Comparison of ENCODE assay signal across 7 cellular contexts in genomic region chr14:35534130-35534883, GRCh38. TPM values are rescaled to one million over a fixed set of nuclear protein-coding genes. Genes with fewer than 3 reads are reported as not detected.
DNase-seq lines count a peak whose midpoint lies in the region; ATAC-seq, FAIRE-seq and TF ChIP-seq lines count a peak whose summit lies in the region.

Gene INSM2 (plus strand): TSS chr14:35534164. CDS start chr14:35534253, 89 bp downstream.

- DNase-seq in HAP-1 (ENCODE audit: low spot score in 2 of 2): no peak
- DNase-seq in NCI-H2196 (lab: John Stamatoyannopoulos, UW; ENCODE audit: unreplicated experiment): peak; percentile 36
- DNase-seq in K562 (ENCODE audit: extremely low read depth in 1 of 4, low spot score in 3 of 4): peak in 2 of 4 experiments; percentile 13 to 17
- DNase-seq in kidney epithelial cell (ENCODE audit: low read depth): no peak
- peak; percentile 37 to 38 for DNase-seq in stimulated activated naive CD8-positive, alpha-beta T cell treated with anti-CD3 and anti-CD28 coated beads, Interleukin-15, amount 100 ng/mL, for 72 hours
- DNase-seq in RCC 7860 (ENCODE audit: low spot score): no peak

- no peaks in the 10 kb centered on the region for H3K9me3 Mint-ChIP-seq in stimulated activated naive CD8-positive, alpha-beta T cell treated with anti-CD3 and anti-CD28 coated beads, Interleukin-15, amount 100 ng/mL, for 72 hours

- BruUV-seq in K562 (replicated peaks; lab: Mats Ljungman, UMichigan): no TSS peak

- intact Hi-C loops in K562 (cut with micrococcal nuclease): loop anchor here (5.0 to 10.0 kb wide), 2 partner anchors 153 to 290 kb away; partner anchors contain the start of gene BRMS1L

- H3K4me2 ChIP-seq in K562 (ENCODE audit: insufficient read depth, low read length): peak within 1 kb of the TSS; percentile 70

- no peak for TF ChIP-seq POLR2A in K562 (conservative IDR thresholded peaks at IDR 0.05)

- peak; percentile 24; the same call in 1 of the 2 replicates for TF ChIP-seq CTCF in GM12875 (IDR thresholded peaks at IDR 0.05; ENCODE audit: borderline replicate concordance, insufficient read depth, low read depth, low read length)
- TF ChIP-seq CTCF in K562 (IDR thresholded peaks at IDR 0.05 in 2 of 3, conservative IDR thresholded peaks at IDR 0.05 in 1 of 3; ENCODE audit: insufficient read depth in 2 of 3, low read depth in 1 of 3, low read length in 3 of 3): peak in 1 of 3 experiments; percentile 12; a peak in 1 of 6 replicates
- no peak for TF ChIP-seq CTCF in kidney epithelial cell (IDR thresholded peaks at IDR 0.05; ENCODE audit: insufficient read depth, low read length, poor library complexity, severe bottlenecking)

- H3K9me3 ChIP-seq in HAP-1: no peaks in the 10 kb centered on the region
- H3K9me3 ChIP-seq in K562 (replicated peaks; ENCODE audit: control insufficient read depth, insufficient read depth, low read depth, low read length): no peaks in the 10 kb centered on the region

- H3K4me1 Mint-ChIP-seq in stimulated activated naive CD8-positive, alpha-beta T cell treated with anti-CD3 and anti-CD28 coated beads, Interleukin-15, amount 100 ng/mL, for 72 hours: peaks cover 19% of the 10 kb centered on the region

- peak within 1 kb of the TSS; percentile 82 to 84 for H3K4me3 Mint-ChIP-seq in stimulated activated naive CD8-positive, alpha-beta T cell treated with anti-CD3 and anti-CD28 coated beads, Interleukin-15, amount 100 ng/mL, for 72 hours

- WGBS in K562 (ENCODE audit: insufficient coverage, low coverage, missing lambda C conversion rate): 4% methylated on average over 15 of the region's 85 CpGs

- peak within 1 kb of the TSS; percentile 51 for H3K4me3 ChIP-seq in GM12875 (ENCODE audit: low read depth, low read length)
- peak within 1 kb of the TSS; percentile 46 for H3K4me3 ChIP-seq in HAP-1
- H3K4me3 ChIP-seq in K562: peak within 1 kb of the TSS; percentile 41
- peak within 1 kb of the TSS; percentile 50 for H3K4me3 ChIP-seq in kidney epithelial cell (ENCODE audit: low read depth, low read length)

- no peaks in the 10 kb centered on the region for H4K20me1 ChIP-seq in K562 (replicated peaks; ENCODE audit: control insufficient read depth, insufficient read depth, low read length)

- in situ Hi-C loops in HAP-1 (cut with MboI; ENCODE audit: low sequenced_read_pairs) (no loop called here), K562 (cut with MboI) (no loop called here)

- H3K36me3 ChIP-seq in HAP-1 (replicated peaks): no peaks in the 10 kb centered on the region
- H3K36me3 ChIP-seq in K562 (ENCODE audit: control insufficient read depth, insufficient read depth, low read length): no peaks in the 10 kb centered on the region
- H3K36me3 ChIP-seq in kidney epithelial cell (ENCODE audit: control insufficient read depth, insufficient read depth, low read length): no peaks in the 10 kb centered on the region

- TF ChIP-seq EP300 in K562 (IDR thresholded peaks at IDR 0.05; ENCODE audit: low read length): no peak

- no peak within 1 kb of the TSS for H3K27ac Mint-ChIP-seq in stimulated activated naive CD8-positive, alpha-beta T cell treated with anti-CD3 and anti-CD28 coated beads, Interleukin-15, amount 100 ng/mL, for 72 hours

- peaks cover 41% of the 10 kb centered on the region for H3K27me3 ChIP-seq in HAP-1 (ENCODE audit: low read depth)
- H3K27me3 ChIP-seq in K562 (ENCODE audit: control insufficient read depth in 2 of 2, insufficient read depth in 2 of 2, low read length in 2 of 2): peaks cover 7 to 18% of the 10 kb centered on the region in 2 experiments; a peak in 4 of 5 replicates
- peaks cover 37% of the 10 kb centered on the region for H3K27me3 ChIP-seq in kidney epithelial cell (ENCODE audit: control insufficient read depth, insufficient read depth, low read length)

- no peaks in the 10 kb centered on the region for H3K79me2 ChIP-seq in K562 (ENCODE audit: control insufficient read depth, insufficient read depth, low read length)

- CTCF ChIA-PET in K562 (lab: Yijun Ruan, JAX; ENCODE audit: low intra/inter-chr PET ratio): no interaction called here

- peak; percentile 66 for ATAC-seq in K562
- peak; percentile 48 for ATAC-seq in stimulated activated naive CD8-positive, alpha-beta T cell treated with anti-CD3 and anti-CD28 coated beads, Interleukin-15, amount 100 ng/mL, for 72 hours

- 0 out of 4 replicates have a peak within 1 kb of the TSS, but pooled peaks of 1 of the 2 experiments have one; percentile 76 for H3K9ac ChIP-seq in K562 (ENCODE audit: insufficient read depth in 1 of 2, low read depth in 2 of 2, low read length in 2 of 2)

- H3K27ac ChIP-seq in K562 (ENCODE audit: extremely low read depth, low read depth, low read length): no peak within 1 kb of the TSS

- H2AFZ ChIP-seq in K562 (ENCODE audit: low read depth, low read length): peak within 1 kb of the TSS; percentile 79

- peaks cover 65% of the 10 kb centered on the region for H3K27me3 Mint-ChIP-seq in stimulated activated naive CD8-positive, alpha-beta T cell treated with anti-CD3 and anti-CD28 coated beads, Interleukin-15, amount 100 ng/mL, for 72 hours

- POLR2A ChIA-PET in K562 (lab: Yijun Ruan, JAX): no interaction called here

- TF ChIP-seq RAD21 in K562 (CRISPR knock-in tag; conservative IDR thresholded peaks at IDR 0.05 in 1 of 2, IDR thresholded peaks at IDR 0.05 in 1 of 2): peak in 1 of 2 experiments; percentile 14; a peak in 1 of 4 replicates

- no peak for FAIRE-seq in K562 (lab: Jason Lieb, UNC)
- no peak for FAIRE-seq in RCC 7860 (lab: Jason Lieb, UNC)

- no peaks in the 10 kb centered on the region for H3K9me1 ChIP-seq in K562 (ENCODE audit: control insufficient read depth, insufficient read depth, low read length)

- H3K4me1 ChIP-seq in HAP-1 (peaks cover 3% of the 10 kb centered on the region; the same call in 1 of the 2 replicates), K562 (replicated peaks in 1 of 2; ENCODE audit: control insufficient read depth in 2 of 2, insufficient read depth in 2 of 2, low read length in 2 of 2) (peaks cover 0 to 28% of the 10 kb centered on the region in 2 experiments; a peak in 2 of 5 replicates)

TF ChIP-seq in K562, 482 proteins besides CTCF, POLR2A, EP300 and RAD21:
- TF ChIP-seq THAP7 (CRISPR knock-in tag; IDR thresholded peaks at IDR 0.05) (no peak), ZNF740 (CRISPR knock-in tag; IDR thresholded peaks at IDR 0.05) (0 out of 2 replicates have a peak, but pooled peaks have one; percentile 35), ZNF740 (tag; IDR thresholded peaks at IDR 0.05) (no peak)

RNA-seq across cellular contexts. Expression of gene INSM2, which starts in this region (rescaled TPM):
- not detected in 2 replicates for total RNA-seq in K562 (2011; cell fraction: chromatin; rRNA removed; ENCODE audit: low replicate concordance)
- not detected in 2 replicates for total RNA-seq in K562 (2011; cell fraction: nucleolus; rRNA removed)
- not detected in 2 replicates for total RNA-seq in K562 (2011; cell fraction: nucleoplasm; rRNA removed)
- total RNA-seq in K562 (2014; rRNA removed): not detected in 2 replicates
- not detected in 2 replicates for total RNA-seq in K562 (2014; rRNA removed; fragmentation: Illumina TruSeq; extraction: Trizol)
- not detected in 2 replicates for total RNA-seq in K562 (2015; rRNA removed; fragmentation: Illumina TruSeq; extraction: Trizol)
- total RNA-seq in K562 (2021): not detected in 2 replicates
- polyA plus RNA-seq in K562 (2011; rRNA removed): not detected in 2 replicates
- polyA plus RNA-seq in K562 (2011; cell fraction: cytosol; rRNA removed): not detected in 2 replicates
- polyA plus RNA-seq in K562 (2011; cell fraction: nucleus; rRNA removed): not detected in 2 replicates
- polyA plus RNA-seq in K562 (2012): not detected in 2 replicates
- polyA plus RNA-seq in K562 (2014; fragmentation: Illumina TruSeq; extraction: Trizol): not detected in 2 replicates
- not detected for polyA plus RNA-seq in K562 (2014; fragmentation: Nextera tagmentation; extraction: Ambion mirVana)
- not detected in 2 replicates for polyA plus RNA-seq in K562 (2014; rRNA removed)
- not detected in 2 replicates for polyA minus RNA-seq in K562 (2011; rRNA and poly(A)+ RNA removed)
- polyA minus RNA-seq in K562 (2011; cell fraction: cytosol; rRNA and poly(A)+ RNA removed): not detected in 2 replicates
- polyA minus RNA-seq in K562 (2011; cell fraction: nucleus; rRNA and poly(A)+ RNA removed): not detected in 2 replicates
- total RNA-seq in kidney epithelial cell: not detected in 2 replicates

Comparison
In these comparisons a context has a peak if more than half of its experiments do, and no peak if none do; other contexts are left out.
1. Peak in ATAC-seq, H3K4me3 ChIP-seq and H3K4me2 ChIP-seq in K562; RNA of the gene not detected or under 1 TPM.
2. DNase-seq: peak in NCI-H2196 (single experiment) and stimulated activated naive CD8-positive, alpha-beta T cell treated with anti-CD3 and anti-CD28 coated beads, Interleukin-15, amount 100 ng/mL, for 72 hours (2 of 2); none in HAP-1 (0 of 2), kidney epithelial cell (single experiment) and RCC 7860 (single experiment).
3. Peak in every context shown above with its lines, with median percentiles within 50 percentile points of each other: H3K4me3 ChIP-seq.